Comparison of ENCODE assay signal across 8 cellular contexts in the genomic region with DNA sequence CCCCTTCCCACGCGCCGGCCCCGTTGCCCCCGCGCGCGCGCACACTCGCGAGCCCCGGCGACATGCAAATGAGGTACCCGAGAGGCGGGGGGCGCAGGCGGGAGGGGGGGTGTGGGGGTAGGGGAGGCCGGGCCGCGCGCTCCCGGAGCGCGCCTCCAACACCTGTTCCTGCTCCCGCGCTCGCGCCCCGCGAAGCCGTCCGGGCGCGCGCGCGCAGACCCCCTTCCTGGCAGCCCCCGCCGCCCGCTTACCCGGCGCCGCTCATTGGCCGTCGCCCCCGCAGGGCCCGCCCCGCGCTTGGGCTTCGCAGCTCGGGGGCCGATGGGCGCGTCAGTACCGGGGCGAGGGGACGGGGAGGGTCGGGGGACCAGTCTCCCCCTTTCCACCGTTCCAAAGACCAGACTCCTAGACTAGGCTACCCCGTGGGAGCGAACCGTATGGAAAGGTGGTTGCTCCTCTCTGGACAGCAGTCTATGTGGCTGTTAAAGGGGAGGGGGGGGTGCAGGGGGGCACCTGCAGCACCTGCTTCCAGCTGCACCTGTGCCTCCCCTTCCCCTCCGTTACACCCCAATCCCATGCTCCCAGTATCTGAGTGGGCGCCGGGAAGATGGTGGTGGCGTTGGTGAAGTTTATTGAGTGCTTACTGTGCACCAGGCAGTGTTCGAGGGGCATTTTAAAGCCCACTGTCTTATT. TPM values are rescaled to one million over a fixed set of nuclear protein-coding genes. Genes with fewer than 3 reads are reported as not detected.
DNase-seq lines count a peak whose midpoint lies in the region; ATAC-seq lines count a peak whose summit lies in the region.

No MANE protein-coding gene starts in this region.

- ATAC-seq in HG02678 (IDR thresholded peaks at IDR 0.05; ENCODE audit: unreplicated experiment), result peak; percentile 20

- DNase-seq in activated CD4-positive, alpha-beta T cell treated with anti-CD3 and anti-CD28 coated beads for 48 hours, result peak; percentile 68
- DNase-seq in activated CD4-positive, alpha-beta T cell treated with anti-CD3 and anti-CD28 coated beads, Interleukin-2, amount 50 U/mL, for 1 hour, result no peak
- DNase-seq in NCI-H1694 treated with DMSO at 0.1 percent for 48 hours (lab: John Stamatoyannopoulos, UW) (peak; percentile 87), head of caudate nucleus (peak in 41 of 42 donors; percentile 37 to 90 (median 80)), pons (ENCODE audit: low spot score) (peak; percentile 20), posterior vena cava (ENCODE audit: low spot score) (no peak)
- peak in 2 of 3 experiments; percentile 35 to 51 for DNase-seq in activated CD8-positive, alpha-beta memory T cell treated with anti-CD3 and anti-CD28 coated beads for 48 hours (ENCODE audit: low read depth in 2 of 3, low spot score in 2 of 3)

- intact Hi-C loops in head of caudate nucleus (cut with DNase I), result no loop called here
- intact Hi-C loops in posterior vena cava (cut with DNase I), result loop anchor here in 1 of 2 donors (5.0 kb wide), 2 partner anchors 1062 to 1133 kb away; no protein-coding TSS in a partner anchor

RNA-seq across cellular contexts. Expression of gene ZNF524, which starts 0.4 kb away (rescaled TPM):
- 10 to 100 TPM; 10.6 to 11.1 TPM for total RNA-seq in posterior vena cava

RNA-seq across cellular contexts. Expression of gene FIZ1, which starts 1.2 kb away (rescaled TPM):
- total RNA-seq in posterior vena cava, result 1 to 10 TPM; 7.8 to 9.7 TPM

RNA-seq across cellular contexts. Expression of gene ZNF865, which starts 5.0 kb away (rescaled TPM):
- total RNA-seq in posterior vena cava, result 10 to 100 TPM; 10.1 to 12.6 TPM

RNA-seq across cellular contexts. Expression of gene ZNF579, which starts 19.8 kb away (rescaled TPM):
- total RNA-seq in posterior vena cava, result 1 to 10 TPM; 7.4 to 7.6 TPM

RNA-seq across cellular contexts. Expression of gene ZNF784, which starts 23.9 kb away (rescaled TPM):
- total RNA-seq in posterior vena cava, result 1 to 10 TPM; 3.6 to 4.3 TPM

Comparison
In these comparisons a context has a peak if more than half of its experiments do, and no peak if none do; other contexts are left out.
1. DNase-seq: peak in activated CD4-positive, alpha-beta T cell treated with anti-CD3 and anti-CD28 coated beads for 48 hours (single experiment), NCI-H1694 treated with DMSO at 0.1 percent for 48 hours (single experiment), activated CD8-positive, alpha-beta memory T cell treated with anti-CD3 and anti-CD28 coated beads for 48 hours (2 of 3), head of caudate nucleus (41 of 42) and pons (single experiment); none in activated CD4-positive, alpha-beta T cell treated with anti-CD3 and anti-CD28 coated beads, Interleukin-2, amount 50 U/mL, for 1 hour (single experiment) and posterior vena cava (single experiment).